Comparison of ENCODE assay signal across 11 cellular contexts in genomic region chr11:63608353-63609345, GRCh38. TPM values are rescaled to one million over a fixed set of nuclear protein-coding genes. Genes with fewer than 3 reads are reported as not detected.
DNase-seq lines count a peak whose midpoint lies in the region; ATAC-seq, FAIRE-seq and TF ChIP-seq lines count a peak whose summit lies in the region.
"Had no signal": no experiment of that assay in that cellular context is flagged by ENCODE, and none has a peak within 500 bp of the region (broad histone marks: within the 10 kb centered on the region; RNA-seq: fewer than 3 reads in every experiment).

No MANE protein-coding gene starts in this region.

- DNase-seq in GM03348 (ENCODE audit: low spot score) (peak; percentile 62), adipocyte (ENCODE audit: low read depth) (peak; percentile 76), small intestine (no peak), NCI-H128 (lab: John Stamatoyannopoulos, UW; ENCODE audit: unreplicated experiment) (no peak), NOMO-1 treated with DMSO at 0.1 percent for 48 hours (lab: John Stamatoyannopoulos, UW; ENCODE audit: unreplicated experiment) (no peak)
- DNase-seq: DMS153 had no signal

- peak overlapping the region; percentile 55 for H3K4me3 ChIP-seq in adipocyte (ENCODE audit: low read length)
- no peak overlapping the region for H3K4me3 ChIP-seq in gastroesophageal sphincter
- no peak overlapping the region for H3K4me3 ChIP-seq in small intestine (ENCODE audit: low read depth in 1 of 2, low read length in 2 of 2)
- H3K4me3 ChIP-seq: pancreas had no signal

- peaks cover 44% of the 10 kb centered on the region for H3K4me1 ChIP-seq in adipocyte (ENCODE audit: control insufficient read depth, insufficient read depth, low read length)
- H3K4me1 ChIP-seq in gastroesophageal sphincter: peaks cover 0 to 60% (median 20%) of the 10 kb centered on the region in 3 donors
- peaks cover 5 to 11% of the 10 kb centered on the region in 2 donors for H3K4me1 ChIP-seq in small intestine (ENCODE audit: control insufficient read depth in 2 of 2, insufficient read depth in 1 of 2, low read depth in 1 of 2, low read length in 1 of 2)

- H3K36me3 ChIP-seq in adipocyte (ENCODE audit: control insufficient read depth, insufficient read depth, low read length, severe bottlenecking) (peaks cover 13% of the 10 kb centered on the region), gastroesophageal sphincter (no peaks in the 10 kb centered on the region), small intestine (ENCODE audit: control insufficient read depth in 2 of 2, insufficient read depth in 2 of 2, low read length in 2 of 2) (no peaks in the 10 kb centered on the region)
- H3K36me3 ChIP-seq: pancreas had no signal

- no peak for TF ChIP-seq POLR2A in gastroesophageal sphincter (IDR thresholded peaks at IDR 0.05)

- WGBS in gastroesophageal sphincter (ENCODE audit: low coverage in 1 of 2), 2 donors: 80 to 86% methylated on average over 6 to 8 of the region's 11 CpGs
- WGBS in small intestine, 3 donors: 53 to 70% (median 57%) methylated on average over 11 of the region's 11 CpGs

- no peaks in the 10 kb centered on the region for H3K27me3 ChIP-seq in adipocyte (replicated peaks; ENCODE audit: control insufficient read depth, insufficient read depth, low read length)
- H3K27me3 ChIP-seq in gastroesophageal sphincter: no peaks in the 10 kb centered on the region
- no peaks in the 10 kb centered on the region for H3K27me3 ChIP-seq in small intestine (ENCODE audit: control insufficient read depth in 2 of 2, insufficient read depth in 2 of 2, low read length in 2 of 2)
- H3K27me3 ChIP-seq: pancreas had no signal

- H3K27ac ChIP-seq in gastroesophageal sphincter: peak overlapping the region in 3 of 4 donors; percentile 61 to 92 (median 86)
- peak overlapping the region; percentile 68 to 73 for H3K27ac ChIP-seq in small intestine (ENCODE audit: low read depth in 1 of 2, low read length in 1 of 2)

- peak overlapping the region; percentile 92 for H3K9ac ChIP-seq in adipocyte (ENCODE audit: low read length)

- FAIRE-seq in small intestine (lab: Jason Lieb, UNC): no peak
- FAIRE-seq: pancreas had no signal

- TF ChIP-seq EP300 in gastroesophageal sphincter (IDR thresholded peaks at IDR 0.05): no peak

- TF ChIP-seq CTCF in gastroesophageal sphincter (IDR thresholded peaks at IDR 0.05): no peak

- no peak for ATAC-seq in gastroesophageal sphincter
- no peak for ATAC-seq in HG03460 (IDR thresholded peaks at IDR 0.05; ENCODE audit: unreplicated experiment)
- no peak for ATAC-seq in GM19324 (IDR thresholded peaks at IDR 0.05; ENCODE audit: low FRiP score, unreplicated experiment)

- H3K9me3 ChIP-seq in adipocyte (ENCODE audit: control insufficient read depth, low read length) (no peaks in the 10 kb centered on the region), gastroesophageal sphincter (no peaks in the 10 kb centered on the region), small intestine (ENCODE audit: control insufficient read depth, low read depth) (no peaks in the 10 kb centered on the region)
- H3K9me3 ChIP-seq: pancreas had no signal

RNA-seq across cellular contexts. Expression of gene PLAAT3, which starts 5.6 kb away (rescaled TPM):
- total RNA-seq in gastroesophageal sphincter: 10 to 100 TPM; 45.9 to 69.1 (median 53.2) TPM
- 10 to 100 TPM; 17.9 to 55.7 (median 43.0) TPM for polyA plus RNA-seq in small intestine

RNA-seq across cellular contexts. Expression of gene PLAAT2, which starts 45.5 kb away (rescaled TPM):
- not detected for total RNA-seq in gastroesophageal sphincter
- 100 to 1,000 TPM in 2 of 3 donors, 10 to 100 TPM in 1; 35.6 to 447 (median 141) TPM for polyA plus RNA-seq in small intestine
- total RNA-seq: fibroblast of lung, pancreas had no signal
- polyA plus RNA-seq: fibroblast of lung had no signal

Comparison
In these comparisons a context has a peak if more than half of its experiments do, and no peak if none do; other contexts are left out.
1. DNase-seq: peak in GM03348 (single experiment) and adipocyte (single experiment); none in small intestine (single experiment), NCI-H128 (single experiment) and NOMO-1 treated with DMSO at 0.1 percent for 48 hours (single experiment).